8 cellular contexts compared by ENCODE assay signal in the genomic region with DNA sequence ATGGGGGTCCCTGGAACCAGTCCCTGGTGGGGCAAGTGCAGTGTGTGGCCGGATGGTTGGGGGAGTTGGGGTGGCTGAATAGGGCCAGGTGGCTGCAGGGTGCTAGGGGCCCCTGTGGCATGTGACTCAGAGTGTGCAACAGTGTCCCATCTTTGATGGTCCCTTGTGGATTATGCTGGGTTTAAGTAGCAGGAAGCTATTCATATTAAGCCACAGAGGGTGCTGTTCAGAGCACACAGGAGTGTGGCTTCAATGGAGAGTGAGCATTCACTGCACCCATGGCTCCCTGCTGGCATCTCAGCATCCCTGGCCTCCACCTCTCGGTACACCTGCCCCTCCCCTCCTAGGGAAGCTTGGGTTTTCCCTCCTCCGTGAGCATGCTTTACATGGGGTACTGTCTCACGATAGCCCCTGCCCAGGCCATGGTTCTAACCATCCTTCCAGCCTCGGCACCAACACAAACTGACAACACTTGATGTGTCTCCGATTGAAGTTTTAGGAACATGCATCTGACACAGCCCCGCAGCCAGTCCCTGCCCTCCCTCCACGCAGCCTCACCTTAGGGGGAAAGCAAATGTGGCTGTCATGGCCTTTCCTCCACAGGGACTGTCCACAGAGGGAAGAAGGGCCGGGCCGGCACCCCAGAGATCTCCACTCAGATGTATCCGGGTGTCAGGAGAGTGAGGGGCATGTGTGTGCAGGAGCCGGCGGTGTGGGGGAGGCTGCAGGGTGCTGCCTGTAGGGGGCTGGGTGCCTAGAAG. TPM values are rescaled to one million over a fixed set of nuclear protein-coding genes. Genes with fewer than 3 reads are reported as not detected.
DNase-seq lines count a peak whose midpoint lies in the region; ATAC-seq, FAIRE-seq and TF ChIP-seq lines count a peak whose summit lies in the region.

No MANE protein-coding gene starts in this region.

- peaks cover 0 to 7% (median 5%) of the 10 kb centered on the region in 3 donors for H3K9me3 Mint-ChIP-seq in T-cell

- H3K27me3 Mint-ChIP-seq in T-cell, result no peaks in the 10 kb centered on the region

- peak; percentile 62 for DNase-seq in GM10248 (ENCODE audit: extremely low spot score)
- DNase-seq in T-cell, result no peak
- DNase-seq in keratinocyte (ENCODE audit: low read depth, low spot score), result no peak
- no peak for DNase-seq in OCI-M2 (lab: John Stamatoyannopoulos, UW; ENCODE audit: unreplicated experiment)
- DNase-seq in DMS79 (lab: John Stamatoyannopoulos, UW), result no peak
- DNase-seq in activated gamma-delta T cell treated with Interleukin-2 at 50 U/mL for 16 hours, result no peak

- H3K4me1 ChIP-seq in keratinocyte (ENCODE audit: control insufficient read depth, extremely low read depth, insufficient read depth, low read length), result peaks cover 48% of the 10 kb centered on the region

- H3K9me3 ChIP-seq in keratinocyte (ENCODE audit: control insufficient read depth, low read depth, low read length), result no peaks in the 10 kb centered on the region

- no peak for FAIRE-seq in keratinocyte (lab: Jason Lieb, UNC)

- no peaks in the 10 kb centered on the region for H4K20me1 ChIP-seq in keratinocyte (ENCODE audit: control insufficient read depth, extremely low read depth, insufficient read depth, low read length)

- H3K9ac ChIP-seq in keratinocyte (ENCODE audit: control insufficient read depth, extremely low read depth, insufficient read depth, low read length), result no peak overlapping the region

- POLR2A ChIA-PET in GM10248 (lab: Yijun Ruan, JAX) (interaction anchor here (0.6 kb wide), 1 partner anchor 41 kb away, joined by 3 read pairs; no protein-coding TSS in a partner anchor), T-cell (lab: Charles Lee) (no interaction called here)

- H3K27ac Mint-ChIP-seq in T-cell, result peak overlapping the region; percentile 45 to 79

- H3K36me3 Mint-ChIP-seq in T-cell, result peaks cover 11% of the 10 kb centered on the region

- peaks cover 0 to 7% of the 10 kb centered on the region in 2 experiments for H3K36me3 ChIP-seq in keratinocyte (ENCODE audit: control insufficient read depth in 2 of 2, extremely low read depth in 1 of 2, insufficient read depth in 2 of 2, low read length in 2 of 2)

- no peak overlapping the region for H2AFZ ChIP-seq in keratinocyte (ENCODE audit: control insufficient read depth, low read length)

- no peak overlapping the region for H3K27ac ChIP-seq in keratinocyte (ENCODE audit: control insufficient read depth, insufficient read depth, low read length)

- H3K4me3 Mint-ChIP-seq in T-cell, result peak overlapping the region; percentile 43 to 66 (median 44)

- ATAC-seq in GM19397 (IDR thresholded peaks at IDR 0.05; ENCODE audit: unreplicated experiment) (peak; percentile 54), HG03354 (IDR thresholded peaks at IDR 0.05; ENCODE audit: poor library complexity, severe bottlenecking, unreplicated experiment) (peak; percentile 75), T-cell (replicated peaks in 1 of 4) (peak; percentile 17 to 42 (median 34))

- no peak overlapping the region for H3K4me3 ChIP-seq in keratinocyte (ENCODE audit: control insufficient read depth in 2 of 3, extremely low read depth in 1 of 3, insufficient read depth in 2 of 3, low read depth in 1 of 3, low read length in 3 of 3)

- H3K9me1 ChIP-seq in keratinocyte (ENCODE audit: control insufficient read depth, extremely low read depth, insufficient read depth, low read length), result no peaks in the 10 kb centered on the region

- dilution Hi-C loops in keratinocyte (cut with MboI; ENCODE audit: extremely low pct_ligation_motif_present, low sequenced_read_pairs), result no loop called here

- peaks cover 48 to 66% (median 60%) of the 10 kb centered on the region in 3 donors for H3K4me1 Mint-ChIP-seq in T-cell

- peak; percentile 2 for TF ChIP-seq CTCF in GM10248 (IDR thresholded peaks at IDR 0.05; ENCODE audit: control extremely low read depth, extremely low read depth, low read depth, missing control alignments)
- peak in 1 of 3 experiments; percentile 31 for TF ChIP-seq CTCF in keratinocyte (optimal IDR thresholded peaks at IDR 0.05 in 1 of 3, IDR thresholded peaks at IDR 0.05 in 1 of 3, conservative IDR thresholded peaks at IDR 0.05 in 1 of 3; ENCODE audit: extremely low read depth in 1 of 3, insufficient read depth in 2 of 3, low read length in 3 of 3)

- H3K79me2 ChIP-seq in keratinocyte (ENCODE audit: control insufficient read depth, insufficient read depth, low read length), result no peaks in the 10 kb centered on the region

- peak overlapping the region; percentile 65 for H3K4me2 ChIP-seq in keratinocyte (ENCODE audit: control insufficient read depth, extremely low read depth, insufficient read depth, low read depth, low read length)

- H3K27me3 ChIP-seq in keratinocyte (ENCODE audit: control insufficient read depth, extremely low read depth, insufficient read depth, low read length), result no peaks in the 10 kb centered on the region

- CTCF ChIA-PET in GM10248 (lab: Yijun Ruan, JAX) (interaction anchor here (0.8 to 1.3 kb wide), 5 partner anchors 29 to 61 kb away, joined by 3 to 5 read pairs (median 4); no protein-coding TSS in a partner anchor), T-cell (lab: Charles Lee) (interaction anchor here in 1 of 2 donors (0.5 to 1.6 kb wide), 3 partner anchors 15 to 29 kb away, joined by 3 read pairs; no protein-coding TSS in a partner anchor)

RNA-seq across cellular contexts. Expression of a gene that starts 30.4 kb away (rescaled TPM):
- total RNA-seq in T-cell, result 10 to 100 TPM; 25.6 to 36.2 (median 31.3) TPM
- polyA plus RNA-seq in keratinocyte, result 69.1 to 124 TPM (median 71.3 TPM) in 3 replicates
- polyA plus RNA-seq in keratinocyte (2011; ENCODE audit: low read depth), result 132 TPM
- 97.5 and 105 TPM in 2 replicates for polyA plus RNA-seq in keratinocyte (2011; cell fraction: cytosol; rRNA removed)
- polyA plus RNA-seq in keratinocyte (2011; cell fraction: nucleus; rRNA removed), result 177 and 186 TPM in 2 replicates
- polyA plus RNA-seq in keratinocyte (2012; ENCODE audit: low replicate concordance), result 79.7 and 311 TPM in 2 replicates
- polyA minus RNA-seq in keratinocyte, result 69.4 to 302 TPM (median 83.7 TPM) in 3 replicates
- 61.2 TPM for polyA minus RNA-seq in keratinocyte (2011; cell fraction: cytosol; rRNA and poly(A)+ RNA removed)
- polyA minus RNA-seq in keratinocyte (2011; cell fraction: nucleus; rRNA and poly(A)+ RNA removed), result 70.6 and 70.8 TPM in 2 replicates
